ENCODE assay signal across 1 cellular context in the genomic region with DNA sequence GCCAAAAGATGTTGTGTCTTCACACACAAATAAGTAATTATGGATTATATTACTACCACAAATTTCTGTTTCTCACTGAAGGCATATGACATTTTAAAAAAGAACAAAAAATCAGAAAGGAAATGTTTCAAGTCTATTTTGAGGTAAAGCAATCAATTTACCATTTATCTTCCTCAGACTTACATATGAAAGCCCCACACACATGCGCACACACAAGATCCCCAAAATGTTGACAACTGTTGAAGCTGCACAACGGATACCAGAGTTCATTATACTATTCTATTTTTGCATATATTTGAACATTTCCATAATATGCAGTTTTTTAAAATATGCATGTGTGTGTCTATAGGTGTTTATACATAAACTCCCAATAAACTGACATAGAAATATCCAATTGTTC.
TF ChIP-seq lines count a peak whose summit lies in the region.

No MANE protein-coding gene starts in this region.

TF ChIP-seq in neural cell, 6 proteins besides CTCF, POLR2A, EP300 and RAD21 (continued from another document):
- no peak for TF ChIP-seq REST (IDR thresholded peaks at IDR 0.05; ENCODE audit: borderline replicate concordance)
- TF ChIP-seq EZH2 (IDR thresholded peaks at IDR 0.05; ENCODE audit: borderline replicate concordance, insufficient read depth, low read length, poor library complexity, severe bottlenecking), result no peak
TF ChIP-seq in neural cell: peak in this region for 0.
